Comparison of ENCODE assay signal across 8 cellular contexts in genomic region chr12:113965951-113966797, GRCh38. TPM values are rescaled to one million over a fixed set of nuclear protein-coding genes. Genes with fewer than 3 reads are reported as not detected.
DNase-seq lines count a peak whose midpoint lies in the region; ATAC-seq and TF ChIP-seq lines count a peak whose summit lies in the region.

Gene RBM19 (minus strand): TSS chr12:113966325. CDS start chr12:113966227, 98 bp downstream.

- DNase-seq in NCI-H187 (lab: John Stamatoyannopoulos, UW): peak; percentile 95 to 99
- DNase-seq in T-helper 2 cell: peak; percentile 92 to 96 (median 95)
- peak; percentile 99 for DNase-seq in left ventricle myocardium superior
- DNase-seq in prostate gland (ENCODE audit: low spot score): peak; percentile 98

- intact Hi-C loops in left ventricle myocardium superior (cut with micrococcal nuclease) (no loop called here), prostate gland (cut with DNase I) (loop anchor here (5.0 kb wide), 1 partner anchor 541 kb away; no protein-coding TSS in a partner anchor)

- ATAC-seq in GM18499 (IDR thresholded peaks at IDR 0.05; ENCODE audit: insufficient read depth, unreplicated experiment) (peak; percentile 76), HG02943 (IDR thresholded peaks at IDR 0.05; ENCODE audit: low read depth, unreplicated experiment) (peak; percentile 97), left ventricle myocardium superior (peak; percentile 100)

- H3K27ac ChIP-seq in angular gyrus (ENCODE audit: low read depth, low read length): peak within 1 kb of the TSS; percentile 63
- peak within 1 kb of the TSS; percentile 35 to 36 for H3K27ac ChIP-seq in prostate gland
- no peak within 1 kb of the TSS for H3K27ac ChIP-seq in urinary bladder (ENCODE audit: low read depth)

- H3K36me3 ChIP-seq in prostate gland: peaks cover 0 to 8% of the 10 kb centered on the region in 2 donors
- no peaks in the 10 kb centered on the region for H3K36me3 ChIP-seq in urinary bladder (ENCODE audit: insufficient read depth)

- TF ChIP-seq POLR2A in prostate gland (IDR thresholded peaks at IDR 0.05): peak; percentile 46

- no peaks in the 10 kb centered on the region for H3K27me3 ChIP-seq in prostate gland (replicated peaks; ENCODE audit: insufficient read depth)

- peak; percentile 62 to 94 (median 90) for TF ChIP-seq CTCF in prostate gland (IDR thresholded peaks at IDR 0.05)

- under 1% methylated on average over 46 of the region's 46 CpGs for WGBS in prostate gland
- under 1% methylated on average over 46 of the region's 46 CpGs for WGBS in urinary bladder

- H3K4me3 ChIP-seq in prostate gland: peak within 1 kb of the TSS; percentile 56 to 57
- H3K4me3 ChIP-seq in urinary bladder (ENCODE audit: low read depth, low read length): peak within 1 kb of the TSS; percentile 65

- no peaks in the 10 kb centered on the region for H3K4me1 ChIP-seq in prostate gland (replicated peaks)
- peaks cover 1% of the 10 kb centered on the region for H3K4me1 ChIP-seq in urinary bladder (ENCODE audit: insufficient read depth)

- H3K9me3 ChIP-seq in prostate gland: no peaks in the 10 kb centered on the region

RNA-seq across cellular contexts. Expression of gene RBM19, which starts in this region (rescaled TPM):
- total RNA-seq in left ventricle myocardium superior (19.8 TPM), prostate gland (10 to 100 TPM; 27.2 to 49.9 TPM), urinary bladder (16.3 TPM)
- polyA plus RNA-seq in urinary bladder: 15.4 TPM
